Comparison of ENCODE assay signal across 23 cellular contexts in the genomic region with DNA sequence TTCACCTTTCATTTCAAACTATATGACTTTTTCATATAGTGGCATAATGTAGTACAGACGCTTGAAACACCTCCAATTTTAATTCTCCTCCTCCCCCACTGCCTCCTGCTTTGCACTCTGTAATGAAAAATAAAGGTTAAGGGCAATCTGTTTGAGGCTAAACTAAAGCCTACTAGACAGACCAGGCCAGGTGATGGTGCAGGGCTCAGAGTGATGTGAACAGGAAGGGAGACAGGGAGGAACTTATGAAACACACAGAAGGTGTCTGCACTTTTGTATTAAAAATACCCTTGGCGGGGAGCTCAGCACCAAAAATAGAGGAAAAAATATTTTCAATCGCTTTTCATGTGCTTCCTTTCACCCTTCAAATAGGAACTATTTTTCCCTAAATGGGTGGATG.
"Had no signal": no experiment of that assay in that cellular context is flagged by ENCODE, and none has a peak within 500 bp of the region (broad histone marks: within the 10 kb centered on the region; RNA-seq: fewer than 3 reads in every experiment).

No MANE protein-coding gene starts in this region.

- H3K4me1 ChIP-seq: Peyer's patch, SJSA1 had no signal

- H3K36me3 ChIP-seq: MG63, Peyer's patch, SJSA1 had no signal

- H3K9me3 ChIP-seq: MG63, Peyer's patch, SJSA1 had no signal

- H3K27me3 ChIP-seq: MG63, Peyer's patch, SJSA1 had no signal

- H3K27ac ChIP-seq: PC-9, Peyer's patch, SJSA1, SK-N-MC had no signal

- ATAC-seq: HepG2, Right ventricle myocardium inferior had no signal

- H2AFZ ChIP-seq: PC-9 had no signal

- H3K4me3 ChIP-seq: MG63, PC-9, Peyer's patch, SJSA1, SK-N-MC had no signal

- DNase-seq: IMR-90, Karpas-422, KG1, MG63, MV-4-11, NCI-H1048, NCI-H1105, NCI-H1436 treated with DMSO at 0.1 percent for 48 hours, NCI-H1694, NCI-H187 treated with DMSO at 0.1 percent for 48 hours, NCI-H2029 treated with DMSO at 0.1 percent for 48 hours, NCI-H2171 treated with DMSO at 0.1 percent for 48 hours, NCI-H524, NCI-H526 treated with DMSO at 0.1 percent for 48 hours, NCI-H774, OCI-M1, PC-9, Peyer's patch, SHP77 treated with DMSO at 0.1 percent for 48 hours had no signal

- H3K4me2 ChIP-seq: PC-9 had no signal
